In the genomic region with DNA sequence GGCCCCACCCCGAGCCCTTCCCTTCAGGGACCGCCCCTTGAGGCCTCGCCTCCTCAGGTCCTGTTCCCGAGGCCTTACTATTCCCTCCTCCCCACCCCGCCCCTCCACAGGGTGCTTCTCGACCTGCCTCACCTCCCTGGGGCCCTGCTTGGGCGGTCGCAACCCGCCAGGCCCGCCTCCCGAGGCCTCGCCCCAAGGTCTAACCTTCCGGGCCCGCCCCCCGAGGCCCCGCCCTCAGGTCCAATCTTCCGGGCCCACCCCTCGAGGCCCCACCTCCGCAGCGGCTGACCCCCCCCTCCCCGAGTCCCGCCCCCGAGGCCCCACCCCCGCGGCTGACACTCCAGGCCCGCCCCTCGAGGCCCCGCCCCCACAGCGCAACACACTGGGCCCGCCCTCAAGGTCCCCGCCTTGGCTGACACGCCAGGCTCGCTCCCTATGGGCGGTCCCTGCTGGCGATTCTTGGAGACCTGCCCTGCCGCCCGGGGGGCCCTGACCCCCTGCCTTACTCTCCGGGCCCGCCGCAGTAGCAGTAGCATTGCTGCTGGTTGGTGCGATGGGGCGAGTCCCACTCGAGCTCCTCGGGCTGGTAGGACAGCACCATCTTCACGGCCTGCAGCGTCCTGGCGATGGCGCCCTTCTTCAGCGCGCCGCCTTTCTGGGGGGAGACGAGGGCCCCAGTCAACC, we compare ENCODE assay signal across 1 cellular context.
A peak's percentile ranks its signal among the peaks of the same experiment; 100 is the strongest.
TF ChIP-seq lines count a peak whose summit lies in the region.

No MANE protein-coding gene starts in this region.

TF ChIP-seq in K562, 482 proteins besides CTCF, POLR2A, EP300 and RAD21 (continued from another document and continues in another):
- TF ChIP-seq, protein P1, sequence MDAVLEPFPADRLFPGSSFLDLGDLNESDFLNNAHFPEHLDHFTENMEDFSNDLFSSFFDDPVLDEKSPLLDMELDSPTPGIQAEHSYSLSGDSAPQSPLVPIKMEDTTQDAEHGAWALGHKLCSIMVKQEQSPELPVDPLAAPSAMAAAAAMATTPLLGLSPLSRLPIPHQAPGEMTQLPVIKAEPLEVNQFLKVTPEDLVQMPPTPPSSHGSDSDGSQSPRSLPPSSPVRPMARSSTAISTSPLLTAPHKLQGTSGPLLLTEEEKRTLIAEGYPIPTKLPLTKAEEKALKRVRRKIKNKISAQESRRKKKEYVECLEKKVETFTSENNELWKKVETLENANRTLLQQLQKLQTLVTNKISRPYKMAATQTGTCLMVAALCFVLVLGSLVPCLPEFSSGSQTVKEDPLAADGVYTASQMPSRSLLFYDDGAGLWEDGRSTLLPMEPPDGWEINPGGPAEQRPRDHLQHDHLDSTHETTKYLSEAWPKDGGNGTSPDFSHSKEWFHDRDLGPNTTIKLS (IDR thresholded peaks at IDR 0.05; ENCODE audit: borderline replicate concordance, low read depth) = no peak
- TF ChIP-seq ZNF224 (CRISPR knock-in tag; IDR thresholded peaks at IDR 0.05) (no peak), SP1 (CRISPR knock-in tag; IDR thresholded peaks at IDR 0.05) (no peak), TBL1XR1 (IDR thresholded peaks at IDR 0.05; ENCODE audit: low read length in 2 of 2) (peak in 1 of 2 experiments; percentile 79; a peak in 1 of 4 replicates), STAT5A (IDR thresholded peaks at IDR 0.05; ENCODE audit: borderline replicate concordance, low read length) (no peak), ZBED1 (IDR thresholded peaks at IDR 0.05) (no peak), SREBF1 (IDR thresholded peaks at IDR 0.05; ENCODE audit: borderline replicate concordance, low read depth, low read length) (peak; percentile 86; the same call in 1 of the 2 replicates), MTA2 (IDR thresholded peaks at IDR 0.05; ENCODE audit: low read depth) (no peak), CREBBP (IDR thresholded peaks at IDR 0.05; ENCODE audit: low read depth, low read length) (no peak), NR3C1 (CRISPR knock-in tag; IDR thresholded peaks at IDR 0.05) (no peak), BHLHE40 (IDR thresholded peaks at IDR 0.05; ENCODE audit: low read length) (peak; percentile 77), GTF2F1 (IDR thresholded peaks at IDR 0.05; ENCODE audit: low read depth, low read length) (peak; percentile 62), ZNF764 (CRISPR knock-in tag; IDR thresholded peaks at IDR 0.05; ENCODE audit: low read depth) (no peak), SRSF9 (IDR thresholded peaks at IDR 0.05; ENCODE audit: borderline replicate concordance, low read depth, low read length) (no peak), ZKSCAN1 (IDR thresholded peaks at IDR 0.05; ENCODE audit: low read depth, low read length) (peak; percentile 65; the same call in 1 of the 2 replicates), ILF3 (IDR thresholded peaks at IDR 0.05; ENCODE audit: borderline replicate concordance) (no peak), OTX1 (CRISPR knock-in tag; IDR thresholded peaks at IDR 0.05) (no peak), DDX20 (tag; IDR thresholded peaks at IDR 0.05; ENCODE audit: low read depth) (no peak), CXXC5 (CRISPR knock-in tag; IDR thresholded peaks at IDR 0.05) (no peak), TAL1 (IDR thresholded peaks at IDR 0.05) (no peak), KLF6 (CRISPR knock-in tag; IDR thresholded peaks at IDR 0.05; ENCODE audit: borderline replicate concordance) (no peak), ERF (CRISPR knock-in tag; IDR thresholded peaks at IDR 0.05) (no peak), ESRRB (CRISPR knock-in tag; IDR thresholded peaks at IDR 0.05; ENCODE audit: borderline replicate concordance) (no peak), ZNF134 (CRISPR knock-in tag; conservative IDR thresholded peaks at IDR 0.05) (no peak), BRD9 (IDR thresholded peaks at IDR 0.05; ENCODE audit: low read depth, partially characterized antibody) (no peak), ZNF586 (CRISPR knock-in tag; conservative IDR thresholded peaks at IDR 0.05) (no peak), NCOA2 (IDR thresholded peaks at IDR 0.05; ENCODE audit: partially characterized antibody in 2 of 2) (no peak), CHD1 (IDR thresholded peaks at IDR 0.05; ENCODE audit: low read length) (no peak), PHB (CRISPR knock-in tag; IDR thresholded peaks at IDR 0.05) (no peak), PRMT5 (CRISPR knock-in tag; IDR thresholded peaks at IDR 0.05) (no peak), FUS (optimal IDR thresholded peaks at IDR 0.05; ENCODE audit: low read depth, low read length) (no peak), JUN (IDR thresholded peaks at IDR 0.05; ENCODE audit: borderline replicate concordance, low read depth, low read length) (peak; percentile 83; the same call in 1 of the 2 replicates), JUN (CRISPR knock-in tag; IDR thresholded peaks at IDR 0.05; ENCODE audit: borderline replicate concordance) (no peak)
- TF ChIP-seq, protein P2, sequence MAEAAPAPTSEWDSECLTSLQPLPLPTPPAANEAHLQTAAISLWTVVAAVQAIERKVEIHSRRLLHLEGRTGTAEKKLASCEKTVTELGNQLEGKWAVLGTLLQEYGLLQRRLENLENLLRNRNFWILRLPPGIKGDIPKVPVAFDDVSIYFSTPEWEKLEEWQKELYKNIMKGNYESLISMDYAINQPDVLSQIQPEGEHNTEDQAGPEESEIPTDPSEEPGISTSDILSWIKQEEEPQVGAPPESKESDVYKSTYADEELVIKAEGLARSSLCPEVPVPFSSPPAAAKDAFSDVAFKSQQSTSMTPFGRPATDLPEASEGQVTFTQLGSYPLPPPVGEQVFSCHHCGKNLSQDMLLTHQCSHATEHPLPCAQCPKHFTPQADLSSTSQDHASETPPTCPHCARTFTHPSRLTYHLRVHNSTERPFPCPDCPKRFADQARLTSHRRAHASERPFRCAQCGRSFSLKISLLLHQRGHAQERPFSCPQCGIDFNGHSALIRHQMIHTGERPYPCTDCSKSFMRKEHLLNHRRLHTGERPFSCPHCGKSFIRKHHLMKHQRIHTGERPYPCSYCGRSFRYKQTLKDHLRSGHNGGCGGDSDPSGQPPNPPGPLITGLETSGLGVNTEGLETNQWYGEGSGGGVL (CRISPR knock-in tag; IDR thresholded peaks at IDR 0.05) = no peak
- TF ChIP-seq, protein P3, sequence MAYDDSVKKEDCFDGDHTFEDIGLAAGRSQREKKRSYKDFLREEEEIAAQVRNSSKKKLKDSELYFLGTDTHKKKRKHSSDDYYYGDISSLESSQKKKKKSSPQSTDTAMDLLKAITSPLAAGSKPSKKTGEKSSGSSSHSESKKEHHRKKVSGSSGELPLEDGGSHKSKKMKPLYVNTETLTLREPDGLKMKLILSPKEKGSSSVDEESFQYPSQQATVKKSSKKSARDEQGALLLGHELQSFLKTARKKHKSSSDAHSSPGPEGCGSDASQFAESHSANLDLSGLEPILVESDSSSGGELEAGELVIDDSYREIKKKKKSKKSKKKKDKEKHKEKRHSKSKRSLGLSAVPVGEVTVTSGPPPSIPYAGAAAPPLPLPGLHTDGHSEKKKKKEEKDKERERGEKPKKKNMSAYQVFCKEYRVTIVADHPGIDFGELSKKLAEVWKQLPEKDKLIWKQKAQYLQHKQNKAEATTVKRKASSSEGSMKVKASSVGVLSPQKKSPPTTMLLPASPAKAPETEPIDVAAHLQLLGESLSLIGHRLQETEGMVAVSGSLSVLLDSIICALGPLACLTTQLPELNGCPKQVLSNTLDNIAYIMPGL (CRISPR knock-in tag; IDR thresholded peaks at IDR 0.05) = peak; percentile 90
- TF ChIP-seq, protein P4, sequence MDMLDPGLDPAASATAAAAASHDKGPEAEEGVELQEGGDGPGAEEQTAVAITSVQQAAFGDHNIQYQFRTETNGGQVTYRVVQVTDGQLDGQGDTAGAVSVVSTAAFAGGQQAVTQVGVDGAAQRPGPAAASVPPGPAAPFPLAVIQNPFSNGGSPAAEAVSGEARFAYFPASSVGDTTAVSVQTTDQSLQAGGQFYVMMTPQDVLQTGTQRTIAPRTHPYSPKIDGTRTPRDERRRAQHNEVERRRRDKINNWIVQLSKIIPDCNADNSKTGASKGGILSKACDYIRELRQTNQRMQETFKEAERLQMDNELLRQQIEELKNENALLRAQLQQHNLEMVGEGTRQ (CRISPR knock-in tag; IDR thresholded peaks at IDR 0.05) = no peak
- TF ChIP-seq, protein P5, sequence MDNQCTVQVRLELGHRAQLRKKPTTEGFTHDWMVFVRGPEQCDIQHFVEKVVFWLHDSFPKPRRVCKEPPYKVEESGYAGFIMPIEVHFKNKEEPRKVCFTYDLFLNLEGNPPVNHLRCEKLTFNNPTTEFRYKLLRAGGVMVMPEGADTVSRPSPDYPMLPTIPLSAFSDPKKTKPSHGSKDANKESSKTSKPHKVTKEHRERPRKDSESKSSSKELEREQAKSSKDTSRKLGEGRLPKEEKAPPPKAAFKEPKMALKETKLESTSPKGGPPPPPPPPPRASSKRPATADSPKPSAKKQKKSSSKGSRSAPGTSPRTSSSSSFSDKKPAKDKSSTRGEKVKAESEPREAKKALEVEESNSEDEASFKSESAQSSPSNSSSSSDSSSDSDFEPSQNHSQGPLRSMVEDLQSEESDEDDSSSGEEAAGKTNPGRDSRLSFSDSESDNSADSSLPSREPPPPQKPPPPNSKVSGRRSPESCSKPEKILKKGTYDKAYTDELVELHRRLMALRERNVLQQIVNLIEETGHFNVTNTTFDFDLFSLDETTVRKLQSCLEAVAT (IDR thresholded peaks at IDR 0.05) = no peak
- TF ChIP-seq, protein P6, sequence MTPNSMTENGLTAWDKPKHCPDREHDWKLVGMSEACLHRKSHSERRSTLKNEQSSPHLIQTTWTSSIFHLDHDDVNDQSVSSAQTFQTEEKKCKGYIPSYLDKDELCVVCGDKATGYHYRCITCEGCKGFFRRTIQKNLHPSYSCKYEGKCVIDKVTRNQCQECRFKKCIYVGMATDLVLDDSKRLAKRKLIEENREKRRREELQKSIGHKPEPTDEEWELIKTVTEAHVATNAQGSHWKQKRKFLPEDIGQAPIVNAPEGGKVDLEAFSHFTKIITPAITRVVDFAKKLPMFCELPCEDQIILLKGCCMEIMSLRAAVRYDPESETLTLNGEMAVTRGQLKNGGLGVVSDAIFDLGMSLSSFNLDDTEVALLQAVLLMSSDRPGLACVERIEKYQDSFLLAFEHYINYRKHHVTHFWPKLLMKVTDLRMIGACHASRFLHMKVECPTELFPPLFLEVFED (CRISPR knock-in tag; conservative IDR thresholded peaks at IDR 0.05) = no peak
- TF ChIP-seq, protein P7, sequence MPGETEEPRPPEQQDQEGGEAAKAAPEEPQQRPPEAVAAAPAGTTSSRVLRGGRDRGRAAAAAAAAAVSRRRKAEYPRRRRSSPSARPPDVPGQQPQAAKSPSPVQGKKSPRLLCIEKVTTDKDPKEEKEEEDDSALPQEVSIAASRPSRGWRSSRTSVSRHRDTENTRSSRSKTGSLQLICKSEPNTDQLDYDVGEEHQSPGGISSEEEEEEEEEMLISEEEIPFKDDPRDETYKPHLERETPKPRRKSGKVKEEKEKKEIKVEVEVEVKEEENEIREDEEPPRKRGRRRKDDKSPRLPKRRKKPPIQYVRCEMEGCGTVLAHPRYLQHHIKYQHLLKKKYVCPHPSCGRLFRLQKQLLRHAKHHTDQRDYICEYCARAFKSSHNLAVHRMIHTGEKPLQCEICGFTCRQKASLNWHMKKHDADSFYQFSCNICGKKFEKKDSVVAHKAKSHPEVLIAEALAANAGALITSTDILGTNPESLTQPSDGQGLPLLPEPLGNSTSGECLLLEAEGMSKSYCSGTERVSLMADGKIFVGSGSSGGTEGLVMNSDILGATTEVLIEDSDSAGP (CRISPR knock-in tag; IDR thresholded peaks at IDR 0.05) = no peak
- TF ChIP-seq, protein P8, sequence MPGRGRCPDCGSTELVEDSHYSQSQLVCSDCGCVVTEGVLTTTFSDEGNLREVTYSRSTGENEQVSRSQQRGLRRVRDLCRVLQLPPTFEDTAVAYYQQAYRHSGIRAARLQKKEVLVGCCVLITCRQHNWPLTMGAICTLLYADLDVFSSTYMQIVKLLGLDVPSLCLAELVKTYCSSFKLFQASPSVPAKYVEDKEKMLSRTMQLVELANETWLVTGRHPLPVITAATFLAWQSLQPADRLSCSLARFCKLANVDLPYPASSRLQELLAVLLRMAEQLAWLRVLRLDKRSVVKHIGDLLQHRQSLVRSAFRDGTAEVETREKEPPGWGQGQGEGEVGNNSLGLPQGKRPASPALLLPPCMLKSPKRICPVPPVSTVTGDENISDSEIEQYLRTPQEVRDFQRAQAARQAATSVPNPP (IDR thresholded peaks at IDR 0.05; ENCODE audit: borderline replicate concordance, insufficient read depth, insufficient read length) = no peak
- TF ChIP-seq, protein P9, sequence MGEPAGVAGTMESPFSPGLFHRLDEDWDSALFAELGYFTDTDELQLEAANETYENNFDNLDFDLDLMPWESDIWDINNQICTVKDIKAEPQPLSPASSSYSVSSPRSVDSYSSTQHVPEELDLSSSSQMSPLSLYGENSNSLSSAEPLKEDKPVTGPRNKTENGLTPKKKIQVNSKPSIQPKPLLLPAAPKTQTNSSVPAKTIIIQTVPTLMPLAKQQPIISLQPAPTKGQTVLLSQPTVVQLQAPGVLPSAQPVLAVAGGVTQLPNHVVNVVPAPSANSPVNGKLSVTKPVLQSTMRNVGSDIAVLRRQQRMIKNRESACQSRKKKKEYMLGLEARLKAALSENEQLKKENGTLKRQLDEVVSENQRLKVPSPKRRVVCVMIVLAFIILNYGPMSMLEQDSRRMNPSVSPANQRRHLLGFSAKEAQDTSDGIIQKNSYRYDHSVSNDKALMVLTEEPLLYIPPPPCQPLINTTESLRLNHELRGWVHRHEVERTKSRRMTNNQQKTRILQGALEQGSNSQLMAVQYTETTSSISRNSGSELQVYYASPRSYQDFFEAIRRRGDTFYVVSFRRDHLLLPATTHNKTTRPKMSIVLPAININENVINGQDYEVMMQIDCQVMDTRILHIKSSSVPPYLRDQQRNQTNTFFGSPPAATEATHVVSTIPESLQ (CRISPR knock-in tag; IDR thresholded peaks at IDR 0.05) = no peak
- TF ChIP-seq, protein P10, sequence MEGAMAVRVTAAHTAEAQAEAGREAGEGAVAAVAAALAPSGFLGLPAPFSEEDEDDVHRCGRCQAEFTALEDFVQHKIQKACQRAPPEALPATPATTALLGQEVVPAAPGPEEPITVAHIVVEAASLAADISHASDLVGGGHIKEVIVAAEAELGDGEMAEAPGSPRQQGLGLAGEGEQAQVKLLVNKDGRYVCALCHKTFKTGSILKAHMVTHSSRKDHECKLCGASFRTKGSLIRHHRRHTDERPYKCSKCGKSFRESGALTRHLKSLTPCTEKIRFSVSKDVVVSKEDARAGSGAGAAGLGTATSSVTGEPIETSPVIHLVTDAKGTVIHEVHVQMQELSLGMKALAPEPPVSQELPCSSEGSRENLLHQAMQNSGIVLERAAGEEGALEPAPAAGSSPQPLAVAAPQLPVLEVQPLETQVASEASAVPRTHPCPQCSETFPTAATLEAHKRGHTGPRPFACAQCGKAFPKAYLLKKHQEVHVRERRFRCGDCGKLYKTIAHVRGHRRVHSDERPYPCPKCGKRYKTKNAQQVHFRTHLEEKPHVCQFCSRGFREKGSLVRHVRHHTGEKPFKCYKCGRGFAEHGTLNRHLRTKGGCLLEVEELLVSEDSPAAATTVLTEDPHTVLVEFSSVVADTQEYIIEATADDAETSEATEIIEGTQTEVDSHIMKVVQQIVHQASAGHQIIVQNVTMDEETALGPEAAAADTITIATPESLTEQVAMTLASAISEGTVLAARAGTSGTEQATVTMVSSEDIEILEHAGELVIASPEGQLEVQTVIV (CRISPR knock-in tag; IDR thresholded peaks at IDR 0.05; ENCODE audit: borderline replicate concordance) = no peak
- TF ChIP-seq, protein P11, sequence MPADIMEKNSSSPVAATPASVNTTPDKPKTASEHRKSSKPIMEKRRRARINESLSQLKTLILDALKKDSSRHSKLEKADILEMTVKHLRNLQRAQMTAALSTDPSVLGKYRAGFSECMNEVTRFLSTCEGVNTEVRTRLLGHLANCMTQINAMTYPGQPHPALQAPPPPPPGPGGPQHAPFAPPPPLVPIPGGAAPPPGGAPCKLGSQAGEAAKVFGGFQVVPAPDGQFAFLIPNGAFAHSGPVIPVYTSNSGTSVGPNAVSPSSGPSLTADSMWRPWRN (IDR thresholded peaks at IDR 0.05; ENCODE audit: low read depth) = no peak
